Comparison of ENCODE assay signal across 9 cellular contexts in the genomic region with DNA sequence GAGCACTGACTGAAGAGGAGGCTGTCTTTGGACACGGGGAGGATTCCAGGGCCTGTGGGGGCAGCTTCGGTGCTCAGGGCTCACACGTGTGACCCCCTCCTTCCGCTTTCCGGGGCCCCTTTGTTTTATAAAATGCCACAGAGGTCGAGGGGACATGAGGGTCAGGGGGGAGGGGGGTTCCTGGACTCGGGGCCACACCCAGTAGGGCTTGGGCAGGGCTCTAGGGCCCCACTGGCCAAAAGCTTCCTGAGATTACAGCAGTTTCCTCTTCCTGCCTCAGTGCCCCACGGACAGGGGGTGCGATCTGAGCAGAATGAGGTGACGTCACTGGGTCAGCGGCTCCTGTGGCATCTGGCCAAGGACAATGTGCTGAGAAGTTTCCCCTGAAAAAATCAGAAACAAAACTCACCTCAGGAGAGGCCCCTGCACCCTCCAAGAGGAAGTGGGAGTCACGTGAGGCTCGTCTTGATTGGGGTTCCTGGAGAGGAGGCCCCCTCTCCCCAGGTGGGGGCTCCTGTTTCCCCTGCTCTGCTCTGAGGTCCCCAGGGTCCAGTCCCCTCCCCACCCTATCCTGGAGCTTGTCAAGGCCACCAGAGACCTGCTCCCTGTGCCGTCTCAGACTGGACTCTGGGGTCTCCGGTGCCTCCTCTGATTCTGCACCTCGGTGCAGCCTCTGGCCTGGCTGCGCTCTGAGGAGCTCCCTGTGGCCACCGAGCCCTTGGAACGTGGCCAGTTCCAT. TPM values are rescaled to one million over a fixed set of nuclear protein-coding genes. Genes with fewer than 3 reads are reported as not detected.
DNase-seq lines count a peak whose midpoint lies in the region; ATAC-seq, FAIRE-seq and TF ChIP-seq lines count a peak whose summit lies in the region.
"Had no signal": no experiment of that assay in that cellular context is flagged by ENCODE, and none has a peak within 500 bp of the region (broad histone marks: within the 10 kb centered on the region; RNA-seq: fewer than 3 reads in every experiment).

No MANE protein-coding gene starts in this region.

- peak; percentile 43 for ATAC-seq in HG03457 (IDR thresholded peaks at IDR 0.05; ENCODE audit: unreplicated experiment)
- ATAC-seq in pancreas: peak; percentile 54 to 80 (median 72)

- no peaks in the 10 kb centered on the region for H3K27me3 ChIP-seq in pancreas

- no peaks in the 10 kb centered on the region for H3K9me3 ChIP-seq in pancreas

- intact Hi-C loops in pancreas (cut with DNase I): no loop called here

- no peak for FAIRE-seq in pancreas (lab: Jason Lieb, UNC)

- DNase-seq in activated T-cell treated with anti-CD3 and anti-CD28 coated beads for 1 hour (ENCODE audit: low read depth) (peak; percentile 48), activated T-cell treated with anti-CD3 and anti-CD28 coated beads for 4 hours (no peak), fibroblast of the conjunctiva (ENCODE audit: low read depth) (peak; percentile 23), pancreas (peak in 5 of 6 donors; percentile 58 to 81 (median 70)), middle frontal gyrus (ENCODE audit: extremely low spot score, low spot score) (no peak), occipital lobe (lab: John Stamatoyannopoulos, UW) (no peak)
- peak; percentile 60 for DNase-seq in activated CD8-positive, alpha-beta memory T cell treated with anti-CD3 and anti-CD28 coated beads, Interleukin-2, amount 50 U/mL, for 1 hour (ENCODE audit: extremely low read depth)

- peak overlapping the region; percentile 31 to 80 (median 70) for H3K27ac ChIP-seq in pancreas

- H3K4me1 ChIP-seq in pancreas: peaks cover 0 to 15% (median 7%) of the 10 kb centered on the region in 3 donors

- H3K36me3 ChIP-seq in pancreas: no peaks in the 10 kb centered on the region

- 29 to 31% methylated on average over 19 of the region's 19 CpGs for WGBS in pancreas, 2 donors

- H3K4me3 ChIP-seq in pancreas: no peak overlapping the region

- no peak for TF ChIP-seq CTCF in pancreas (IDR thresholded peaks at IDR 0.05)

RNA-seq across cellular contexts. Expression of gene IFITM3, which starts 6.4 kb away (rescaled TPM):
- total RNA-seq in pancreas (100 to 1,000 TPM in 4 of 6 donors, 10 to 100 TPM in 2; 86.4 to 292 (median 135) TPM), occipital lobe (5.5 TPM)
- 100 to 1,000 TPM; 300 to 429 TPM for polyA plus RNA-seq in pancreas

RNA-seq across cellular contexts. Expression of gene IFITM1, which starts 13.2 kb away (rescaled TPM):
- total RNA-seq in pancreas: 10 to 100 TPM in 5 of 6 donors, 1 to 10 TPM in 1; 10.0 to 45.2 (median 18.9) TPM
- polyA plus RNA-seq in pancreas: 10 to 100 TPM; 40.7 to 54.5 TPM
- total RNA-seq in occipital lobe: 6.9 TPM

RNA-seq across cellular contexts. Expression of gene IFITM2, which starts 19.4 kb away (rescaled TPM):
- total RNA-seq in pancreas: 100 to 1,000 TPM in 2 of 6 donors, 10 to 100 TPM in 4; 32.1 to 120 (median 63.6) TPM
- 100 to 1,000 TPM; 169 to 182 TPM for polyA plus RNA-seq in pancreas
- total RNA-seq in occipital lobe: 1.6 TPM

RNA-seq across cellular contexts. Expression of gene IFITM5, which starts 27.7 kb away (rescaled TPM):
- total RNA-seq in pancreas: not detected
- polyA plus RNA-seq in pancreas: 1 to 10 TPM in 1 of 2 donors, under 1 TPM in 1; 0.56 to 1.2 TPM
- not detected for total RNA-seq in occipital lobe
- polyA plus RNA-seq: BJ had no signal

RNA-seq across cellular contexts. Expression of gene PGGHG, which starts 38.1 kb away (rescaled TPM):
- 100 to 1,000 TPM in 4 of 6 donors, 10 to 100 TPM in 1, 1 to 10 TPM in 1; 8.9 to 534 (median 198) TPM for total RNA-seq in pancreas
- 1,000 to 10,000 TPM; 1,516 to 4,700 TPM for polyA plus RNA-seq in pancreas
- total RNA-seq in occipital lobe: 1.4 TPM

Comparison
In these comparisons a context has a peak if more than half of its experiments do, and no peak if none do; other contexts are left out.
1. DNase-seq: peak in activated T-cell treated with anti-CD3 and anti-CD28 coated beads for 1 hour (single experiment), activated CD8-positive, alpha-beta memory T cell treated with anti-CD3 and anti-CD28 coated beads, Interleukin-2, amount 50 U/mL, for 1 hour (single experiment), fibroblast of the conjunctiva (single experiment) and pancreas (5 of 6); none in activated T-cell treated with anti-CD3 and anti-CD28 coated beads for 4 hours (single experiment), middle frontal gyrus (single experiment) and occipital lobe (single experiment).
2. RNA of gene IFITM3, which starts 6.4 kb away (total RNA-seq): 86.4 to 292 TPM in pancreas; 5.5 TPM in occipital lobe (single experiment); every median in the first group is over 10 times any median in the second.
3. RNA of gene IFITM2, which starts 19.4 kb away (total RNA-seq): 32.1 to 120 TPM in pancreas; 1.6 TPM in occipital lobe (single experiment); every median in the first group is over 10 times any median in the second.